Comparison of ENCODE assay signal across 24 cellular contexts in genomic region chr15:80997692-80998091, GRCh38.
"Had no signal": no experiment of that assay in that cellular context is flagged by ENCODE, and none has a peak within 500 bp of the region (broad histone marks: within the 10 kb centered on the region; RNA-seq: fewer than 3 reads in every experiment).

No MANE protein-coding gene starts in this region.

- H3K27me3 Mint-ChIP-seq: activated CD4-positive, alpha-beta T cell treated with anti-CD3 and anti-CD28 coated beads, Interleukin-2, amount 10 ng/mL, durations not matched to agents 24 days and 14 days; activated naive CD8-positive, alpha-beta T cell treated with anti-CD3 and anti-CD28 coated beads for 36 hours; T-helper 17 cell had no signal

- H3K27ac ChIP-seq: brain microvascular endothelial cell had no signal

- FAIRE-seq: astrocyte, endothelial cell of umbilical vein, keratinocyte had no signal

- H3K4me3 Mint-ChIP-seq: activated CD4-positive, alpha-beta T cell treated with anti-CD3 and anti-CD28 coated beads, Interleukin-2, amount 10 ng/mL, durations not matched to agents 24 days and 14 days; activated naive CD4-positive, alpha-beta T cell treated with anti-CD3 and anti-CD28 coated beads for 36 hours; activated naive CD8-positive, alpha-beta T cell treated with anti-CD3 and anti-CD28 coated beads for 36 hours; mesothelial cell of epicardium had no signal

- H3K4me3 ChIP-seq: testis, transverse colon had no signal

- H3K9me3 Mint-ChIP-seq: activated CD4-positive, alpha-beta T cell treated with anti-CD3 and anti-CD28 coated beads, Interleukin-2, amount 10 ng/mL, durations not matched to agents 24 days and 14 days; mesothelial cell of epicardium; natural killer cell had no signal

- H3K9me3 ChIP-seq: testis had no signal

- H3K27ac Mint-ChIP-seq: activated CD4-positive, alpha-beta T cell treated with anti-CD3 and anti-CD28 coated beads, Interleukin-2, amount 10 ng/mL, durations not matched to agents 24 days and 14 days; activated naive CD8-positive, alpha-beta T cell treated with anti-CD3 and anti-CD28 coated beads for 36 hours; mesothelial cell of epicardium; T-helper 17 cell had no signal

- H3K36me3 Mint-ChIP-seq: natural killer cell had no signal

- H3K27me3 ChIP-seq: brain microvascular endothelial cell, testis, transverse colon had no signal

- H3K4me1 ChIP-seq: testis had no signal

- H3K36me3 ChIP-seq: brain microvascular endothelial cell, transverse colon had no signal

- ATAC-seq: esophagus mucosa, left colon, natural killer cell, right cardiac atrium, T-helper 17 cell had no signal

- DNase-seq: activated CD4-positive, alpha-beta T cell treated with anti-CD3 and anti-CD28 coated beads, Interleukin-2, amount 10 ng/mL, durations not matched to agents 24 days and 14 days; activated CD4-positive, CD25-positive, alpha-beta regulatory T cell treated with anti-CD3 and anti-CD28 coated beads, Interleukin-2, amount 50 U/mL, for 72 hours; activated effector memory CD4-positive, alpha-beta T cell treated with anti-CD3 and anti-CD28 coated beads, Interleukin-2, amount 50 U/mL, for 16 hours; activated naive CD4-positive, alpha-beta T cell treated with anti-CD3 and anti-CD28 coated beads for 36 hours; activated naive CD8-positive, alpha-beta T cell treated with anti-CD3 and anti-CD28 coated beads for 36 hours; brain microvascular endothelial cell; cortex of kidney; head of caudate nucleus; hippocampal formation; left colon; mammary epithelial cell; natural killer cell; right cardiac atrium; stimulated activated CD4-positive, alpha-beta T cell treated with anti-CD3 and anti-CD28 coated beads, Interleukin-2, amount 100 ng/mL, for 48 hours; stimulated activated naive CD4-positive, alpha-beta T cell treated with Interleukin-2 at 50 U/mL for 16 hours; T-helper 17 cell; T1000; testis; transverse colon had no signal
